In the genomic region with DNA sequence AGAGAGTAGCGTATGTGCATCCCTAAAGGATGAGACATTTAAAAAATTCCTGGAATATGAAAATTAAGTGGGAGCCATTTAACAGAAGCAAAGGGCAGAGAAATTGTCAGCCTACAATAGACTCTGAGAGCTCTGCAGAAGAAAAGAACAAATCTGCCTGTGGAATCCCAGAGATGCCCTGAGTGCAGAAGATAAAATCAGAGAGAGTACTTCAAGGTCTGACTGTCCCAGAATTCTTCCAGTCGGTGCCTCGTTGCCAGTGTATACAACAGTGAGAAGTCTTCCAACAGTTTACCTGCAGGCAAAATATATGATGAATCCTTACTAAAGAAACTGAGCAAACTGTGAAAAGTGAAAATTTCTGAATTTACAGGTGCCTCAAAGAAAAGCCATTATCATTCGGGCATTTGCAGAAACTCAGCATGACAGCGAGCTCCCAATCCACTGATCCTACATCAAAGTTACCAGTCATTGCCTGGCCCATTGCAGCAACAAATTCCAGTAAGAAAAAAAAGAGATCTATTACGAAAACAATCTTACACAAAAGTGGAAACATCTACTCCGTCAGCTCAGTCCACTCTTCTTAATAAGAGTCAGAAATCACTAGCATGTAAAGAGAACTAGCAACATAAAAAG, we compare ENCODE assay signal across 1 cellular context.
TF ChIP-seq lines count a peak whose summit lies in the region.

No MANE protein-coding gene starts in this region.

TF ChIP-seq in WTC11, 78 proteins besides CTCF, POLR2A, EP300 and RAD21 (continued from another document):
- TF ChIP-seq, protein P1, sequence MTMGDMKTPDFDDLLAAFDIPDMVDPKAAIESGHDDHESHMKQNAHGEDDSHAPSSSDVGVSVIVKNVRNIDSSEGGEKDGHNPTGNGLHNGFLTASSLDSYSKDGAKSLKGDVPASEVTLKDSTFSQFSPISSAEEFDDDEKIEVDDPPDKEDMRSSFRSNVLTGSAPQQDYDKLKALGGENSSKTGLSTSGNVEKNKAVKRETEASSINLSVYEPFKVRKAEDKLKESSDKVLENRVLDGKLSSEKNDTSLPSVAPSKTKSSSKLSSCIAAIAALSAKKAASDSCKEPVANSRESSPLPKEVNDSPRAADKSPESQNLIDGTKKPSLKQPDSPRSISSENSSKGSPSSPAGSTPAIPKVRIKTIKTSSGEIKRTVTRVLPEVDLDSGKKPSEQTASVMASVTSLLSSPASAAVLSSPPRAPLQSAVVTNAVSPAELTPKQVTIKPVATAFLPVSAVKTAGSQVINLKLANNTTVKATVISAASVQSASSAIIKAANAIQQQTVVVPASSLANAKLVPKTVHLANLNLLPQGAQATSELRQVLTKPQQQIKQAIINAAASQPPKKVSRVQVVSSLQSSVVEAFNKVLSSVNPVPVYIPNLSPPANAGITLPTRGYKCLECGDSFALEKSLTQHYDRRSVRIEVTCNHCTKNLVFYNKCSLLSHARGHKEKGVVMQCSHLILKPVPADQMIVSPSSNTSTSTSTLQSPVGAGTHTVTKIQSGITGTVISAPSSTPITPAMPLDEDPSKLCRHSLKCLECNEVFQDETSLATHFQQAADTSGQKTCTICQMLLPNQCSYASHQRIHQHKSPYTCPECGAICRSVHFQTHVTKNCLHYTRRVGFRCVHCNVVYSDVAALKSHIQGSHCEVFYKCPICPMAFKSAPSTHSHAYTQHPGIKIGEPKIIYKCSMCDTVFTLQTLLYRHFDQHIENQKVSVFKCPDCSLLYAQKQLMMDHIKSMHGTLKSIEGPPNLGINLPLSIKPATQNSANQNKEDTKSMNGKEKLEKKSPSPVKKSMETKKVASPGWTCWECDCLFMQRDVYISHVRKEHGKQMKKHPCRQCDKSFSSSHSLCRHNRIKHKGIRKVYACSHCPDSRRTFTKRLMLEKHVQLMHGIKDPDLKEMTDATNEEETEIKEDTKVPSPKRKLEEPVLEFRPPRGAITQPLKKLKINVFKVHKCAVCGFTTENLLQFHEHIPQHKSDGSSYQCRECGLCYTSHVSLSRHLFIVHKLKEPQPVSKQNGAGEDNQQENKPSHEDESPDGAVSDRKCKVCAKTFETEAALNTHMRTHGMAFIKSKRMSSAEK (CRISPR knock-in tag; IDR thresholded peaks at IDR 0.05; ENCODE audit: borderline replicate concordance), result no peak
- no peak for TF ChIP-seq FOXP1 (CRISPR knock-in tag; IDR thresholded peaks at IDR 0.05; ENCODE audit: borderline replicate concordance)
- TF ChIP-seq ZNF219 (CRISPR knock-in tag; IDR thresholded peaks at IDR 0.05; ENCODE audit: borderline replicate concordance), result no peak
- TF ChIP-seq, protein P2, sequence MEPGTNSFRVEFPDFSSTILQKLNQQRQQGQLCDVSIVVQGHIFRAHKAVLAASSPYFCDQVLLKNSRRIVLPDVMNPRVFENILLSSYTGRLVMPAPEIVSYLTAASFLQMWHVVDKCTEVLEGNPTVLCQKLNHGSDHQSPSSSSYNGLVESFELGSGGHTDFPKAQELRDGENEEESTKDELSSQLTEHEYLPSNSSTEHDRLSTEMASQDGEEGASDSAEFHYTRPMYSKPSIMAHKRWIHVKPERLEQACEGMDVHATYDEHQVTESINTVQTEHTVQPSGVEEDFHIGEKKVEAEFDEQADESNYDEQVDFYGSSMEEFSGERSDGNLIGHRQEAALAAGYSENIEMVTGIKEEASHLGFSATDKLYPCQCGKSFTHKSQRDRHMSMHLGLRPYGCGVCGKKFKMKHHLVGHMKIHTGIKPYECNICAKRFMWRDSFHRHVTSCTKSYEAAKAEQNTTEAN (CRISPR knock-in tag; IDR thresholded peaks at IDR 0.05), result no peak
- TF ChIP-seq, protein P3, sequence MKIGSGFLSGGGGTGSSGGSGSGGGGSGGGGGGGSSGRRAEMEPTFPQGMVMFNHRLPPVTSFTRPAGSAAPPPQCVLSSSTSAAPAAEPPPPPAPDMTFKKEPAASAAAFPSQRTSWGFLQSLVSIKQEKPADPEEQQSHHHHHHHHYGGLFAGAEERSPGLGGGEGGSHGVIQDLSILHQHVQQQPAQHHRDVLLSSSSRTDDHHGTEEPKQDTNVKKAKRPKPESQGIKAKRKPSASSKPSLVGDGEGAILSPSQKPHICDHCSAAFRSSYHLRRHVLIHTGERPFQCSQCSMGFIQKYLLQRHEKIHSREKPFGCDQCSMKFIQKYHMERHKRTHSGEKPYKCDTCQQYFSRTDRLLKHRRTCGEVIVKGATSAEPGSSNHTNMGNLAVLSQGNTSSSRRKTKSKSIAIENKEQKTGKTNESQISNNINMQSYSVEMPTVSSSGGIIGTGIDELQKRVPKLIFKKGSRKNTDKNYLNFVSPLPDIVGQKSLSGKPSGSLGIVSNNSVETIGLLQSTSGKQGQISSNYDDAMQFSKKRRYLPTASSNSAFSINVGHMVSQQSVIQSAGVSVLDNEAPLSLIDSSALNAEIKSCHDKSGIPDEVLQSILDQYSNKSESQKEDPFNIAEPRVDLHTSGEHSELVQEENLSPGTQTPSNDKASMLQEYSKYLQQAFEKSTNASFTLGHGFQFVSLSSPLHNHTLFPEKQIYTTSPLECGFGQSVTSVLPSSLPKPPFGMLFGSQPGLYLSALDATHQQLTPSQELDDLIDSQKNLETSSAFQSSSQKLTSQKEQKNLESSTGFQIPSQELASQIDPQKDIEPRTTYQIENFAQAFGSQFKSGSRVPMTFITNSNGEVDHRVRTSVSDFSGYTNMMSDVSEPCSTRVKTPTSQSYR (CRISPR knock-in tag; IDR thresholded peaks at IDR 0.05), result no peak
- TF ChIP-seq, protein P4, sequence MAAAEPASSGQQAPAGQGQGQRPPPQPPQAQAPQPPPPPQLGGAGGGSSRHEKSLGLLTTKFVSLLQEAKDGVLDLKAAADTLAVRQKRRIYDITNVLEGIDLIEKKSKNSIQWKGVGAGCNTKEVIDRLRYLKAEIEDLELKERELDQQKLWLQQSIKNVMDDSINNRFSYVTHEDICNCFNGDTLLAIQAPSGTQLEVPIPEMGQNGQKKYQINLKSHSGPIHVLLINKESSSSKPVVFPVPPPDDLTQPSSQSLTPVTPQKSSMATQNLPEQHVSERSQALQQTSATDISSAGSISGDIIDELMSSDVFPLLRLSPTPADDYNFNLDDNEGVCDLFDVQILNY (CRISPR knock-in tag; IDR thresholded peaks at IDR 0.05), result no peak
- TF ChIP-seq, protein P5, sequence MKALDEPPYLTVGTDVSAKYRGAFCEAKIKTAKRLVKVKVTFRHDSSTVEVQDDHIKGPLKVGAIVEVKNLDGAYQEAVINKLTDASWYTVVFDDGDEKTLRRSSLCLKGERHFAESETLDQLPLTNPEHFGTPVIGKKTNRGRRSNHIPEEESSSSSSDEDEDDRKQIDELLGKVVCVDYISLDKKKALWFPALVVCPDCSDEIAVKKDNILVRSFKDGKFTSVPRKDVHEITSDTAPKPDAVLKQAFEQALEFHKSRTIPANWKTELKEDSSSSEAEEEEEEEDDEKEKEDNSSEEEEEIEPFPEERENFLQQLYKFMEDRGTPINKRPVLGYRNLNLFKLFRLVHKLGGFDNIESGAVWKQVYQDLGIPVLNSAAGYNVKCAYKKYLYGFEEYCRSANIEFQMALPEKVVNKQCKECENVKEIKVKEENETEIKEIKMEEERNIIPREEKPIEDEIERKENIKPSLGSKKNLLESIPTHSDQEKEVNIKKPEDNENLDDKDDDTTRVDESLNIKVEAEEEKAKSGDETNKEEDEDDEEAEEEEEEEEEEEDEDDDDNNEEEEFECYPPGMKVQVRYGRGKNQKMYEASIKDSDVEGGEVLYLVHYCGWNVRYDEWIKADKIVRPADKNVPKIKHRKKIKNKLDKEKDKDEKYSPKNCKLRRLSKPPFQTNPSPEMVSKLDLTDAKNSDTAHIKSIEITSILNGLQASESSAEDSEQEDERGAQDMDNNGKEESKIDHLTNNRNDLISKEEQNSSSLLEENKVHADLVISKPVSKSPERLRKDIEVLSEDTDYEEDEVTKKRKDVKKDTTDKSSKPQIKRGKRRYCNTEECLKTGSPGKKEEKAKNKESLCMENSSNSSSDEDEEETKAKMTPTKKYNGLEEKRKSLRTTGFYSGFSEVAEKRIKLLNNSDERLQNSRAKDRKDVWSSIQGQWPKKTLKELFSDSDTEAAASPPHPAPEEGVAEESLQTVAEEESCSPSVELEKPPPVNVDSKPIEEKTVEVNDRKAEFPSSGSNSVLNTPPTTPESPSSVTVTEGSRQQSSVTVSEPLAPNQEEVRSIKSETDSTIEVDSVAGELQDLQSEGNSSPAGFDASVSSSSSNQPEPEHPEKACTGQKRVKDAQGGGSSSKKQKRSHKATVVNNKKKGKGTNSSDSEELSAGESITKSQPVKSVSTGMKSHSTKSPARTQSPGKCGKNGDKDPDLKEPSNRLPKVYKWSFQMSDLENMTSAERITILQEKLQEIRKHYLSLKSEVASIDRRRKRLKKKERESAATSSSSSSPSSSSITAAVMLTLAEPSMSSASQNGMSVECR (CRISPR knock-in tag; IDR thresholded peaks at IDR 0.05; ENCODE audit: borderline replicate concordance), result no peak
- TF ChIP-seq ZNF423 (CRISPR knock-in tag; IDR thresholded peaks at IDR 0.05), result no peak
- no peak for TF ChIP-seq EMX1 (CRISPR knock-in tag; IDR thresholded peaks at IDR 0.05)
